1 cellular context compared by ENCODE assay signal in the genomic region with DNA sequence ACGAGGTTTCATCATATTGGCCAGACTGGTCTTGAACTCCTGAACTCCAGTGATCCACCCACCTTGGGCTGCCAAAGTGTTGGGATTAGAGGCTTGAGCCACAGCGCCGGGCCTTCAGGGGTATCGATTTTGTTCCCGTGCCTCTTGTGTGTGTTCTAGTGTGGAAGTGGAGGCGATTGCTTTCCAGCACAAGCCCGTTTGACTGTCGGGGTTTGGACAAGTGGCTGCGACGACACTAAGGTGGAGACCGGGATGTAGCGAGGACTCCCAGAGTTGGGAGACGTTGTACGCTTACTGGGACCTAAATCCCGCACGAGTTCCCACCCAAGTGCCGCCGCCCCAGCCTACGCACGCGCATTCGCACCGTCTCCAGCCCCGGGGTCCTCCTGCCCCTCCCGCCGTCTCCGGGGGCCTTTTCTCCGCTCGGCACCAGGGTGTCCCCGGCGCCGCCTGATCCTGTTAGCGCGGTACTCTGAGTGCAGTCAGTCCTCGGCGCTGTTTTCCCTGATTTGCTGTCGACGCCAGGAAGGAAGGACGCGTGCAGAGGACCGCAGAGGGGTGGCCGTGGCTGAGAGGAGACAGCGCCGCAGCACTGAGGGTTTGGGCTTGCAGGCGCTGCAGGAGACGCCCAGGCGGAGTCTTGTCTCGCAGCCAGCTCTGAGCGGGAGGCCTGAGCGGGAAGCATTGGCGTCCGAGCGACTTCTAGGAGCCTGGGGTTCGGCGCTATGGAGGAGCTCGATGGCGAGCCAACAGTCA.
TF ChIP-seq lines count a peak whose summit lies in the region.

A gene with protein sequence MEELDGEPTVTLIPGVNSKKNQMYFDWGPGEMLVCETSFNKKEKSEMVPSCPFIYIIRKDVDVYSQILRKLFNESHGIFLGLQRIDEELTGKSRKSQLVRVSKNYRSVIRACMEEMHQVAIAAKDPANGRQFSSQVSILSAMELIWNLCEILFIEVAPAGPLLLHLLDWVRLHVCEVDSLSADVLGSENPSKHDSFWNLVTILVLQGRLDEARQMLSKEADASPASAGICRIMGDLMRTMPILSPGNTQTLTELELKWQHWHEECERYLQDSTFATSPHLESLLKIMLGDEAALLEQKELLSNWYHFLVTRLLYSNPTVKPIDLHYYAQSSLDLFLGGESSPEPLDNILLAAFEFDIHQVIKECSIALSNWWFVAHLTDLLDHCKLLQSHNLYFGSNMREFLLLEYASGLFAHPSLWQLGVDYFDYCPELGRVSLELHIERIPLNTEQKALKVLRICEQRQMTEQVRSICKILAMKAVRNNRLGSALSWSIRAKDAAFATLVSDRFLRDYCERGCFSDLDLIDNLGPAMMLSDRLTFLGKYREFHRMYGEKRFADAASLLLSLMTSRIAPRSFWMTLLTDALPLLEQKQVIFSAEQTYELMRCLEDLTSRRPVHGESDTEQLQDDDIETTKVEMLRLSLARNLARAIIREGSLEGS (plus strand): TSS at position 643 of the 756 bp plus-strand sequence. CDS start 83 bp downstream, at position 726.

TF ChIP-seq in HepG2, 621 proteins besides CTCF, POLR2A, EP300 and RAD21 (continued from another document and continues in another):
- peak; percentile 96 for TF ChIP-seq ZGPAT (CRISPR knock-in tag; IDR thresholded peaks at IDR 0.05)
- TF ChIP-seq, protein P1, sequence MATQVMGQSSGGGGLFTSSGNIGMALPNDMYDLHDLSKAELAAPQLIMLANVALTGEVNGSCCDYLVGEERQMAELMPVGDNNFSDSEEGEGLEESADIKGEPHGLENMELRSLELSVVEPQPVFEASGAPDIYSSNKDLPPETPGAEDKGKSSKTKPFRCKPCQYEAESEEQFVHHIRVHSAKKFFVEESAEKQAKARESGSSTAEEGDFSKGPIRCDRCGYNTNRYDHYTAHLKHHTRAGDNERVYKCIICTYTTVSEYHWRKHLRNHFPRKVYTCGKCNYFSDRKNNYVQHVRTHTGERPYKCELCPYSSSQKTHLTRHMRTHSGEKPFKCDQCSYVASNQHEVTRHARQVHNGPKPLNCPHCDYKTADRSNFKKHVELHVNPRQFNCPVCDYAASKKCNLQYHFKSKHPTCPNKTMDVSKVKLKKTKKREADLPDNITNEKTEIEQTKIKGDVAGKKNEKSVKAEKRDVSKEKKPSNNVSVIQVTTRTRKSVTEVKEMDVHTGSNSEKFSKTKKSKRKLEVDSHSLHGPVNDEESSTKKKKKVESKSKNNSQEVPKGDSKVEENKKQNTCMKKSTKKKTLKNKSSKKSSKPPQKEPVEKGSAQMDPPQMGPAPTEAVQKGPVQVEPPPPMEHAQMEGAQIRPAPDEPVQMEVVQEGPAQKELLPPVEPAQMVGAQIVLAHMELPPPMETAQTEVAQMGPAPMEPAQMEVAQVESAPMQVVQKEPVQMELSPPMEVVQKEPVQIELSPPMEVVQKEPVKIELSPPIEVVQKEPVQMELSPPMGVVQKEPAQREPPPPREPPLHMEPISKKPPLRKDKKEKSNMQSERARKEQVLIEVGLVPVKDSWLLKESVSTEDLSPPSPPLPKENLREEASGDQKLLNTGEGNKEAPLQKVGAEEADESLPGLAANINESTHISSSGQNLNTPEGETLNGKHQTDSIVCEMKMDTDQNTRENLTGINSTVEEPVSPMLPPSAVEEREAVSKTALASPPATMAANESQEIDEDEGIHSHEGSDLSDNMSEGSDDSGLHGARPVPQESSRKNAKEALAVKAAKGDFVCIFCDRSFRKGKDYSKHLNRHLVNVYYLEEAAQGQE (IDR thresholded peaks at IDR 0.05; ENCODE audit: borderline replicate concordance in 1 of 2, low read depth in 1 of 2, low read length in 2 of 2), result peak in 1 of 2 experiments; percentile 33; a peak in 1 of 4 replicates
- peak; percentile 95; the same call in 1 of the 2 replicates for TF ChIP-seq TRAFD1 (CRISPR knock-in tag; IDR thresholded peaks at IDR 0.05; ENCODE audit: borderline replicate concordance)
- TF ChIP-seq MXD4 (CRISPR knock-in tag; IDR thresholded peaks at IDR 0.05), result no peak; the same call in none of the 2 replicates
- TF ChIP-seq ZBTB38 (CRISPR knock-in tag; IDR thresholded peaks at IDR 0.05), result no peak; the same call in none of the 2 replicates
- peak; percentile 45 for TF ChIP-seq HNF4A (CRISPR knock-in tag; IDR thresholded peaks at IDR 0.05)
- TF ChIP-seq THYN1 (CRISPR knock-in tag; IDR thresholded peaks at IDR 0.05; ENCODE audit: borderline replicate concordance, low read depth), result no peak
- no peak for TF ChIP-seq ZSCAN12 (CRISPR knock-in tag; IDR thresholded peaks at IDR 0.05)
- 0 out of 2 replicates have a peak, but pooled peaks have one; percentile 18 for TF ChIP-seq NCOA1 (CRISPR knock-in tag; IDR thresholded peaks at IDR 0.05)
- peak; percentile 86 for TF ChIP-seq KAT7 (CRISPR knock-in tag; IDR thresholded peaks at IDR 0.05; ENCODE audit: borderline replicate concordance)
- peak; percentile 1; the same call in 1 of the 2 replicates for TF ChIP-seq ZNF121 (CRISPR knock-in tag; IDR thresholded peaks at IDR 0.05)
- TF ChIP-seq, protein P2, sequence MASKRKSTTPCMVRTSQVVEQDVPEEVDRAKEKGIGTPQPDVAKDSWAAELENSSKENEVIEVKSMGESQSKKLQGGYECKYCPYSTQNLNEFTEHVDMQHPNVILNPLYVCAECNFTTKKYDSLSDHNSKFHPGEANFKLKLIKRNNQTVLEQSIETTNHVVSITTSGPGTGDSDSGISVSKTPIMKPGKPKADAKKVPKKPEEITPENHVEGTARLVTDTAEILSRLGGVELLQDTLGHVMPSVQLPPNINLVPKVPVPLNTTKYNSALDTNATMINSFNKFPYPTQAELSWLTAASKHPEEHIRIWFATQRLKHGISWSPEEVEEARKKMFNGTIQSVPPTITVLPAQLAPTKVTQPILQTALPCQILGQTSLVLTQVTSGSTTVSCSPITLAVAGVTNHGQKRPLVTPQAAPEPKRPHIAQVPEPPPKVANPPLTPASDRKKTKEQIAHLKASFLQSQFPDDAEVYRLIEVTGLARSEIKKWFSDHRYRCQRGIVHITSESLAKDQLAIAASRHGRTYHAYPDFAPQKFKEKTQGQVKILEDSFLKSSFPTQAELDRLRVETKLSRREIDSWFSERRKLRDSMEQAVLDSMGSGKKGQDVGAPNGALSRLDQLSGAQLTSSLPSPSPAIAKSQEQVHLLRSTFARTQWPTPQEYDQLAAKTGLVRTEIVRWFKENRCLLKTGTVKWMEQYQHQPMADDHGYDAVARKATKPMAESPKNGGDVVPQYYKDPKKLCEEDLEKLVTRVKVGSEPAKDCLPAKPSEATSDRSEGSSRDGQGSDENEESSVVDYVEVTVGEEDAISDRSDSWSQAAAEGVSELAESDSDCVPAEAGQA (IDR thresholded peaks at IDR 0.05; ENCODE audit: low read depth), result no peak; the same call in 1 of the 2 replicates
- TF ChIP-seq, protein P2 (CRISPR knock-in tag; IDR thresholded peaks at IDR 0.05; ENCODE audit: borderline replicate concordance), result peak; percentile 47
- peak; percentile 59 for TF ChIP-seq ZNF558 (CRISPR knock-in tag; IDR thresholded peaks at IDR 0.05; ENCODE audit: borderline replicate concordance)
- peak; percentile 10; the same call in 1 of the 2 replicates for TF ChIP-seq ZNF296 (CRISPR knock-in tag; conservative IDR thresholded peaks at IDR 0.05)
- no peak for TF ChIP-seq SNRNP70 (IDR thresholded peaks at IDR 0.05; ENCODE audit: low read depth, low read length)
- no peak for TF ChIP-seq ZBTB3 (CRISPR knock-in tag; IDR thresholded peaks at IDR 0.05; ENCODE audit: borderline replicate concordance, low read depth)
- no peak for TF ChIP-seq MZF1 (CRISPR knock-in tag; IDR thresholded peaks at IDR 0.05; ENCODE audit: borderline replicate concordance)
- TF ChIP-seq PAWR (CRISPR knock-in tag; IDR thresholded peaks at IDR 0.05; ENCODE audit: borderline replicate concordance), result 0 out of 2 replicates have a peak, but pooled peaks have one; percentile 77
- TF ChIP-seq, protein P3, sequence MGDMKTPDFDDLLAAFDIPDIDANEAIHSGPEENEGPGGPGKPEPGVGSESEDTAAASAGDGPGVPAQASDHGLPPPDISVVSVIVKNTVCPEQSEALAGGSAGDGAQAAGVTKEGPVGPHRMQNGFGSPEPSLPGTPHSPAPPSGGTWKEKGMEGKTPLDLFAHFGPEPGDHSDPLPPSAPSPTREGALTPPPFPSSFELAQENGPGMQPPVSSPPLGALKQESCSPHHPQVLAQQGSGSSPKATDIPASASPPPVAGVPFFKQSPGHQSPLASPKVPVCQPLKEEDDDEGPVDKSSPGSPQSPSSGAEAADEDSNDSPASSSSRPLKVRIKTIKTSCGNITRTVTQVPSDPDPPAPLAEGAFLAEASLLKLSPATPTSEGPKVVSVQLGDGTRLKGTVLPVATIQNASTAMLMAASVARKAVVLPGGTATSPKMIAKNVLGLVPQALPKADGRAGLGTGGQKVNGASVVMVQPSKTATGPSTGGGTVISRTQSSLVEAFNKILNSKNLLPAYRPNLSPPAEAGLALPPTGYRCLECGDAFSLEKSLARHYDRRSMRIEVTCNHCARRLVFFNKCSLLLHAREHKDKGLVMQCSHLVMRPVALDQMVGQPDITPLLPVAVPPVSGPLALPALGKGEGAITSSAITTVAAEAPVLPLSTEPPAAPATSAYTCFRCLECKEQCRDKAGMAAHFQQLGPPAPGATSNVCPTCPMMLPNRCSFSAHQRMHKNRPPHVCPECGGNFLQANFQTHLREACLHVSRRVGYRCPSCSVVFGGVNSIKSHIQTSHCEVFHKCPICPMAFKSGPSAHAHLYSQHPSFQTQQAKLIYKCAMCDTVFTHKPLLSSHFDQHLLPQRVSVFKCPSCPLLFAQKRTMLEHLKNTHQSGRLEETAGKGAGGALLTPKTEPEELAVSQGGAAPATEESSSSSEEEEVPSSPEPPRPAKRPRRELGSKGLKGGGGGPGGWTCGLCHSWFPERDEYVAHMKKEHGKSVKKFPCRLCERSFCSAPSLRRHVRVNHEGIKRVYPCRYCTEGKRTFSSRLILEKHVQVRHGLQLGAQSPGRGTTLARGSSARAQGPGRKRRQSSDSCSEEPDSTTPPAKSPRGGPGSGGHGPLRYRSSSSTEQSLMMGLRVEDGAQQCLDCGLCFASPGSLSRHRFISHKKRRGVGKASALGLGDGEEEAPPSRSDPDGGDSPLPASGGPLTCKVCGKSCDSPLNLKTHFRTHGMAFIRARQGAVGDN (CRISPR knock-in tag; IDR thresholded peaks at IDR 0.05), result peak; percentile 97
- TF ChIP-seq, protein P4, sequence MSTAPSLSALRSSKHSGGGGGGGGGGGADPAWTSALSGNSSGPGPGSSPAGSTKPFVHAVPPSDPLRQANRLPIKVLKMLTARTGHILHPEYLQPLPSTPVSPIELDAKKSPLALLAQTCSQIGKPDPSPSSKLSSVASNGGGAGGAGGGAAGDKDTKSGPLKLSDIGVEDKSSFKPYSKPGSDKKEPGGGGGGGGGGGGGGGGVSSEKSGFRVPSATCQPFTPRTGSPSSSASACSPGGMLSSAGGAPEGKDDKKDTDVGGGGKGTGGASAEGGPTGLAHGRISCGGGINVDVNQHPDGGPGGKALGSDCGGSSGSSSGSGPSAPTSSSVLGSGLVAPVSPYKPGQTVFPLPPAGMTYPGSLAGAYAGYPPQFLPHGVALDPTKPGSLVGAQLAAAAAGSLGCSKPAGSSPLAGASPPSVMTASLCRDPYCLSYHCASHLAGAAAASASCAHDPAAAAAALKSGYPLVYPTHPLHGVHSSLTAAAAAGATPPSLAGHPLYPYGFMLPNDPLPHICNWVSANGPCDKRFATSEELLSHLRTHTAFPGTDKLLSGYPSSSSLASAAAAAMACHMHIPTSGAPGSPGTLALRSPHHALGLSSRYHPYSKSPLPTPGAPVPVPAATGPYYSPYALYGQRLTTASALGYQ (CRISPR knock-in tag; IDR thresholded peaks at IDR 0.05), result peak; percentile 19; the same call in 1 of the 2 replicates
- TF ChIP-seq SOX5 (CRISPR knock-in tag; IDR thresholded peaks at IDR 0.05; ENCODE audit: borderline replicate concordance), result peak; percentile 21; the same call in 1 of the 2 replicates
